In the genomic region with DNA sequence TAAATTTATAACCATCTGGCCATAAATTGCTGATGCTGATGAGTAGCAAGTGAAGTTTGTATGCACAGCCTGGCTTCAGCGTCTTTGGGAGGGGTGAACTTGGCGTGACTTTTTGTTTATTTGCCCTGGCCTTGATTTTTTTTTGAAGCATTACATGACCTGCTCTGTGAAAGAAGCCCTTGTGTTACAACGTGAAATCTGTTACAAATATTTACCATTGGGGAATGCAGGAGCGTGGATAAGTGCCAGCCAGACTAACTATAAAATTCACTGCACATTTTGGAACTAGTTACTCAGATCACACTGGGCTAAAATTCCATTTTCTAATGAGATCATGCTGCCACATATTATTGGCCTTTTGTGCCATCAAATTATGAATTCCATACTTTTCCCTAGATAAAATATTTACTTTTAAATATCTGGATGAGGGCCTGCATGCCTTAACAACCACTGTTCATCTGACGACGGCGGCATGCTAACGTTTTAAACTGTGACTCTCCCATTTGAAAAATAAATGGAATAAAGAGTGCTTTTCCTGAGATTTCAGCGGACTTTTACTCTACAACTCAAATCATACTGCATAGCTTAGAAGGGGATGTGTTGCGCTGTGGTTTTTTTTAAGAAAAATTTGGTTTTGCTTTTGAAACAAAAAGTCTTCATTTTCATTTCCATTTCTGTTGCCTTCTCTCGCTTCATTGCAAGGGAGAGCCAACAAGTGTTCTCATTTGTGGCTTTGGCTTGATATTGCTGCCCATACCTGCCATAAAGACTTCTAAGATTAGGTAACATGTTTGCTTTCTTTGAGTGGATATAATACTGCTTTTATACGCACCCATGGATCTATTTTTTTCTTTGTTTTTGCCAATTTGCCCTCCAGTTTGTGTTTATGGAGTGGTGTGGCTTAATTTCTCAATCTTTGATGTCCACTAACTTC, we compare ENCODE assay signal across 13 cellular contexts.
A peak's percentile ranks its signal among the peaks of the same experiment; 100 is the strongest.
DNase-seq lines count a peak whose midpoint lies in the region; ATAC-seq and TF ChIP-seq lines count a peak whose summit lies in the region.
"Had no signal": no experiment of that assay in that cellular context is flagged by ENCODE, and none has a peak within 500 bp of the region (broad histone marks: within the 10 kb centered on the region; RNA-seq: fewer than 3 reads in every experiment).

No MANE protein-coding gene starts in this region.

- no peaks in the 10 kb centered on the region for H4K20me1 ChIP-seq in IMR-90 (ENCODE audit: insufficient read depth, low read length)

- peak overlapping the region; percentile 76 for H2BK120ac ChIP-seq in IMR-90 (ENCODE audit: low read depth, low read length)

- DNase-seq in COLO829 (ENCODE audit: low spot score) (peak; percentile 34), IMR-90 (peak; percentile 74), cardiac fibroblast (ENCODE audit: low read depth in 2 of 2) (peak; percentile 4 to 48), ovary (peak; percentile 26 to 49 (median 46)), NCI-H187 treated with DMSO at 0.1 percent for 48 hours (lab: John Stamatoyannopoulos, UW) (no peak), NCI-H2196 (lab: John Stamatoyannopoulos, UW; ENCODE audit: unreplicated experiment) (no peak)
- DNase-seq: activated CD8-positive, alpha-beta memory T cell treated with anti-CD3 and anti-CD28 coated beads, Interleukin-2, amount 50 U/mL, for 4 hours; foreskin keratinocyte; NCI-H2227 treated with DMSO at 0.1 percent for 48 hours; T-helper 17 cell had no signal

- BruUV-seq in IMR-90 (replicated peaks; lab: Mats Ljungman, UMichigan) = no TSS peak

- H2BK5ac ChIP-seq in IMR-90 (ENCODE audit: low read depth, low read length, poor library complexity, severe bottlenecking) = no peak overlapping the region

- peak overlapping the region; percentile 62; the same call in 2 of the 3 replicates for H2BK15ac ChIP-seq in IMR-90 (ENCODE audit: low read depth, low read length)

- no peak overlapping the region for H2AK9ac ChIP-seq in IMR-90 (replicated peaks; ENCODE audit: low read depth, low read length, poor library complexity)

- H3K4me3 ChIP-seq in IMR-90 (ENCODE audit: insufficient read depth, low read depth, low read length) (no peak overlapping the region), cardiac fibroblast (replicated peaks in 1 of 2; ENCODE audit: low read depth in 2 of 2, low read length in 2 of 2) (no peak overlapping the region), ovary (no peak overlapping the region)
- H3K4me3 ChIP-seq: breast epithelium had no signal

- H4K8ac ChIP-seq in IMR-90 (ENCODE audit: low read depth in 2 of 2, low read length in 2 of 2) = peak overlapping the region in 1 of 2 experiments; percentile 70; a peak in 2 of 4 replicates

- TF ChIP-seq RAD21 in IMR-90 (IDR thresholded peaks at IDR 0.05; ENCODE audit: low read length) = no peak

- H4K5ac ChIP-seq in IMR-90 (ENCODE audit: low read depth, low read length) = peak overlapping the region; percentile 17; the same call in 1 of the 2 replicates

- POLR2A ChIA-PET in IMR-90 (lab: Charles Lee; ENCODE audit: unreplicated experiment) = no interaction called here

- intact Hi-C loops in IMR-90 (cut with micrococcal nuclease) (loop anchor here (5.0 to 10.0 kb wide), 4 partner anchors 321 to 1596 kb away; no protein-coding TSS in a partner anchor), ovary (cut with DNase I) (no loop called here)

- H3K4me1 ChIP-seq in IMR-90 (ENCODE audit: control insufficient read depth, insufficient read depth, low read length) (no peaks in the 10 kb centered on the region), ovary (ENCODE audit: insufficient read depth) (no peaks in the 10 kb centered on the region)
- H3K4me1 ChIP-seq: breast epithelium, foreskin keratinocyte had no signal

- 0 out of 2 replicates have a peak overlapping the region, but pooled peaks have one; percentile 34 for H3K56ac ChIP-seq in IMR-90 (ENCODE audit: extremely low read depth, insufficient read depth, low read length)

- CTCF ChIA-PET in IMR-90 (lab: Yijun Ruan, JAX) = interaction anchor here (0.7 to 2.6 kb wide), 3 partner anchors 10 to 1659 kb away, joined by 3 to 10 read pairs (median 7); no protein-coding TSS in a partner anchor

- H3K4me2 ChIP-seq in IMR-90 (ENCODE audit: low read depth, low read length) = peak overlapping the region; percentile 11

- dilution Hi-C loops in IMR-90 (cut with HindIII; ENCODE audit: low sequenced_read_pairs, unreplicated experiment) = no loop called here

- H3K9me1 ChIP-seq in IMR-90 (ENCODE audit: insufficient read depth, low read length) = no peaks in the 10 kb centered on the region

- in situ Hi-C loops in IMR-90 (cut with MboI; ENCODE audit: low sequenced_read_pairs) = loop anchor here (25.0 kb wide), 1 partner anchor 816 kb away; no protein-coding TSS in a partner anchor

- no CpG with 5 or more reads among the region's 12 CpGs for WGBS in IMR-90 (ENCODE audit: extremely low coverage in 2 of 2, insufficient read length in 1 of 2), 2 experiments
- WGBS in ovary, 3 donors = 17 to 27% (median 20%) methylated on average over 12 of the region's 12 CpGs

- peak overlapping the region; percentile 15; the same call in 1 of the 2 replicates for H2AK5ac ChIP-seq in IMR-90 (ENCODE audit: low read depth, low read length)

- H4K91ac ChIP-seq in IMR-90 (ENCODE audit: insufficient read depth, low read depth, low read length) = peak overlapping the region; percentile 74; the same call in 1 of the 2 replicates

- H3K27ac ChIP-seq in IMR-90 (ENCODE audit: insufficient read depth, low read length) (no peak overlapping the region), ovary (peak overlapping the region in 1 of 2 donors; percentile 5)
- H3K27ac ChIP-seq: breast epithelium, foreskin keratinocyte had no signal

- peak overlapping the region; percentile 60; the same call in 1 of the 2 replicates for H3K18ac ChIP-seq in IMR-90 (ENCODE audit: low read depth, low read length)

- peak overlapping the region; percentile 62 for H3K4ac ChIP-seq in IMR-90 (ENCODE audit: low read depth, low read length)

- ATAC-seq in IMR-90 (ENCODE audit: low read depth) (peak; percentile 75), GM18873 (IDR thresholded peaks at IDR 0.05; ENCODE audit: low FRiP score, unreplicated experiment) (no peak), GM21717 (IDR thresholded peaks at IDR 0.05; ENCODE audit: unreplicated experiment) (no peak)
- ATAC-seq: foreskin keratinocyte, T-helper 17 cell had no signal

- H2AFZ ChIP-seq in IMR-90 (replicated peaks; ENCODE audit: low read length, poor library complexity) = peak overlapping the region; percentile 61

- H3K9ac ChIP-seq in IMR-90 (ENCODE audit: low read depth, low read length) = no peak overlapping the region

- peak overlapping the region; percentile 43; the same call in 1 of the 2 replicates for H3K14ac ChIP-seq in IMR-90 (replicated peaks; ENCODE audit: low read depth, low read length)

- TF ChIP-seq EP300 in ovary (IDR thresholded peaks at IDR 0.05) = no peak

- H3K9me3 ChIP-seq in IMR-90 (ENCODE audit: control insufficient read depth, insufficient read depth, low read length) = no peaks in the 10 kb centered on the region
- no peaks in the 10 kb centered on the region for H3K9me3 ChIP-seq in ovary
- H3K9me3 ChIP-seq: breast epithelium had no signal

- no peak overlapping the region; the same call in 1 of the 2 replicates for H3K23ac ChIP-seq in IMR-90 (ENCODE audit: low read depth, low read length)

- no peak for TF ChIP-seq CTCF in IMR-90 (conservative IDR thresholded peaks at IDR 0.05; ENCODE audit: low read depth, low read length)
- TF ChIP-seq CTCF in cardiac fibroblast (IDR thresholded peaks at IDR 0.05; ENCODE audit: low read depth, low read length) = no peak
- TF ChIP-seq CTCF in ovary (IDR thresholded peaks at IDR 0.05) = no peak

- no peaks in the 10 kb centered on the region for H3K79me1 ChIP-seq in IMR-90 (ENCODE audit: low read depth in 1 of 2, low read length in 2 of 2)

- TF ChIP-seq POLR2A in IMR-90 (IDR thresholded peaks at IDR 0.05; ENCODE audit: low read depth, low read length) (no peak), ovary (IDR thresholded peaks at IDR 0.05) (no peak)

- H3K27me3 ChIP-seq in IMR-90 (ENCODE audit: control insufficient read depth, insufficient read depth, low read length) (no peaks in the 10 kb centered on the region), ovary (no peaks in the 10 kb centered on the region)
- H3K27me3 ChIP-seq: breast epithelium had no signal

- H3K36me3 ChIP-seq in IMR-90 (ENCODE audit: control insufficient read depth, insufficient read depth, low read length) (no peaks in the 10 kb centered on the region), ovary (no peaks in the 10 kb centered on the region)
- H3K36me3 ChIP-seq: breast epithelium had no signal

- H2BK20ac ChIP-seq in IMR-90 (ENCODE audit: low read depth, low read length) = peak overlapping the region; percentile 61

TF ChIP-seq in IMR-90, 13 proteins besides CTCF, POLR2A, EP300 and RAD21 (continues in another document):
- TF ChIP-seq, protein P1, sequence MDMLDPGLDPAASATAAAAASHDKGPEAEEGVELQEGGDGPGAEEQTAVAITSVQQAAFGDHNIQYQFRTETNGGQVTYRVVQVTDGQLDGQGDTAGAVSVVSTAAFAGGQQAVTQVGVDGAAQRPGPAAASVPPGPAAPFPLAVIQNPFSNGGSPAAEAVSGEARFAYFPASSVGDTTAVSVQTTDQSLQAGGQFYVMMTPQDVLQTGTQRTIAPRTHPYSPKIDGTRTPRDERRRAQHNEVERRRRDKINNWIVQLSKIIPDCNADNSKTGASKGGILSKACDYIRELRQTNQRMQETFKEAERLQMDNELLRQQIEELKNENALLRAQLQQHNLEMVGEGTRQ (IDR thresholded peaks at IDR 0.05; ENCODE audit: low read depth, low read length) = no peak
- TF ChIP-seq FOS (IDR thresholded peaks at IDR 0.05; ENCODE audit: low read depth, low read length) = no peak
- TF ChIP-seq MAFK (IDR thresholded peaks at IDR 0.05; ENCODE audit: low read depth, low read length) = no peak
- TF ChIP-seq RCOR1 (IDR thresholded peaks at IDR 0.05; ENCODE audit: insufficient replicate concordance, low read length) = no peak
- TF ChIP-seq NFE2L2 (IDR thresholded peaks at IDR 0.05; ENCODE audit: low read depth, low read length) = no peak
- no peak for TF ChIP-seq BHLHE40 (IDR thresholded peaks at IDR 0.05; ENCODE audit: low read depth, low read length)
- TF ChIP-seq CEBPB (IDR thresholded peaks at IDR 0.05; ENCODE audit: low read depth, low read length) = no peak
- no peak for TF ChIP-seq RFX5 (IDR thresholded peaks at IDR 0.05; ENCODE audit: low read depth, low read length)
- TF ChIP-seq, protein P2, sequence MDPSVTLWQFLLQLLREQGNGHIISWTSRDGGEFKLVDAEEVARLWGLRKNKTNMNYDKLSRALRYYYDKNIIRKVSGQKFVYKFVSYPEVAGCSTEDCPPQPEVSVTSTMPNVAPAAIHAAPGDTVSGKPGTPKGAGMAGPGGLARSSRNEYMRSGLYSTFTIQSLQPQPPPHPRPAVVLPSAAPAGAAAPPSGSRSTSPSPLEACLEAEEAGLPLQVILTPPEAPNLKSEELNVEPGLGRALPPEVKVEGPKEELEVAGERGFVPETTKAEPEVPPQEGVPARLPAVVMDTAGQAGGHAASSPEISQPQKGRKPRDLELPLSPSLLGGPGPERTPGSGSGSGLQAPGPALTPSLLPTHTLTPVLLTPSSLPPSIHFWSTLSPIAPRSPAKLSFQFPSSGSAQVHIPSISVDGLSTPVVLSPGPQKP (IDR thresholded peaks at IDR 0.05; ENCODE audit: borderline replicate concordance, low read depth, low read length) = no peak
- TF ChIP-seq MXI1 (IDR thresholded peaks at IDR 0.05; ENCODE audit: borderline replicate concordance, low read depth, low read length) = no peak

Comparison
In these comparisons a context has a peak if more than half of its experiments do, and no peak if none do; other contexts are left out.
1. DNase-seq: peak in COLO829 (single experiment), IMR-90 (single experiment), cardiac fibroblast (2 of 2) and ovary (5 of 5); none in NCI-H187 treated with DMSO at 0.1 percent for 48 hours (single experiment) and NCI-H2196 (single experiment).